ENCODE assay signal across 18 cellular contexts in genomic region chr1:156284762-156285161, GRCh38. TPM values are rescaled to one million over a fixed set of nuclear protein-coding genes. Genes with fewer than 3 reads are reported as not detected.
DNase-seq lines count a peak whose midpoint lies in the region; ATAC-seq, FAIRE-seq and TF ChIP-seq lines count a peak whose summit lies in the region.
"Had no signal": no experiment of that assay in that cellular context is flagged by ENCODE, and none has a peak within 500 bp of the region (broad histone marks: within the 10 kb centered on the region; RNA-seq: fewer than 3 reads in every experiment).

No MANE protein-coding gene starts in this region.

- dilution Hi-C loops in keratinocyte (cut with MboI; ENCODE audit: extremely low pct_ligation_motif_present, low sequenced_read_pairs) = no loop called here

- POLR2A ChIA-PET in HEK293T (lab: Yijun Ruan, JAX) = interaction anchor here (3.7 to 5.7 kb wide), 2 partner anchors 13 kb away, joined by 34 to 71 read pairs; partner anchors contain the start of genes GLMP and VHLL

- FAIRE-seq in keratinocyte (lab: Jason Lieb, UNC) = peak; percentile 44
- FAIRE-seq: GM12892 had no signal

- CTCF ChIA-PET in HEK293T (lab: Yijun Ruan, JAX) = no interaction called here

- no peaks in the 10 kb centered on the region for H3K9me1 ChIP-seq in keratinocyte (ENCODE audit: control insufficient read depth, extremely low read depth, insufficient read depth, low read length)

- DNase-seq in ELR (ENCODE audit: low read depth) = peak; percentile 40
- DNase-seq in keratinocyte (ENCODE audit: low read depth, low spot score) = no peak
- no peak for DNase-seq in stimulated activated naive CD8-positive, alpha-beta T cell treated with anti-CD3 and anti-CD28 coated beads, Interleukin-15, amount 100 ng/mL, for 72 hours
- DNase-seq in HEK293T (ENCODE audit: extremely low spot score) = no peak
- DNase-seq in pons (ENCODE audit: low spot score) = no peak
- DNase-seq in ureter (ENCODE audit: low spot score) = no peak
- DNase-seq: activated CD4-positive, alpha-beta T cell treated with anti-CD3 and anti-CD28 coated beads for 48 hours; body of pancreas; effector CD8-positive, alpha-beta T cell; foreskin melanocyte; midbrain; NCI-H1417 treated with DMSO at 0.1 percent for 48 hours; NCI-H446 had no signal

- H3K4me3 Mint-ChIP-seq in stimulated activated naive CD8-positive, alpha-beta T cell treated with anti-CD3 and anti-CD28 coated beads, Interleukin-15, amount 100 ng/mL, for 72 hours = peak overlapping the region in 1 of 2 donors; percentile 42

- no peaks in the 10 kb centered on the region for H3K9me3 ChIP-seq in keratinocyte (ENCODE audit: control insufficient read depth, low read depth, low read length)
- H3K9me3 ChIP-seq: body of pancreas had no signal

- H3K36me3 ChIP-seq in keratinocyte (ENCODE audit: control insufficient read depth in 2 of 2, extremely low read depth in 1 of 2, insufficient read depth in 2 of 2, low read length in 2 of 2) = peaks cover 4 to 7% of the 10 kb centered on the region in 2 experiments

- peak overlapping the region; percentile 99 for H3K4me2 ChIP-seq in keratinocyte (ENCODE audit: control insufficient read depth, extremely low read depth, insufficient read depth, low read depth, low read length)

- peaks cover 41% of the 10 kb centered on the region for H3K79me2 ChIP-seq in keratinocyte (ENCODE audit: control insufficient read depth, insufficient read depth, low read length)

- H3K9me3 Mint-ChIP-seq in stimulated activated naive CD8-positive, alpha-beta T cell treated with anti-CD3 and anti-CD28 coated beads, Interleukin-15, amount 100 ng/mL, for 72 hours = no peaks in the 10 kb centered on the region

- H4K20me1 ChIP-seq in keratinocyte (ENCODE audit: control insufficient read depth, extremely low read depth, insufficient read depth, low read length) = no peaks in the 10 kb centered on the region

- H3K9ac ChIP-seq in keratinocyte (ENCODE audit: control insufficient read depth, extremely low read depth, insufficient read depth, low read length) = peak overlapping the region; percentile 45

- no peak overlapping the region for H3K27ac Mint-ChIP-seq in stimulated activated naive CD8-positive, alpha-beta T cell treated with anti-CD3 and anti-CD28 coated beads, Interleukin-15, amount 100 ng/mL, for 72 hours

- no peaks in the 10 kb centered on the region for H3K27me3 ChIP-seq in keratinocyte (ENCODE audit: control insufficient read depth, extremely low read depth, insufficient read depth, low read length)
- H3K27me3 ChIP-seq: body of pancreas had no signal

- peak overlapping the region; percentile 85 for H3K27ac ChIP-seq in 22Rv1
- H3K27ac ChIP-seq in VCaP = peak overlapping the region; percentile 92
- H3K27ac ChIP-seq in keratinocyte (ENCODE audit: control insufficient read depth, insufficient read depth, low read length) = peak overlapping the region; percentile 50
- H3K27ac ChIP-seq: body of pancreas had no signal

- ATAC-seq in stimulated activated naive CD8-positive, alpha-beta T cell treated with anti-CD3 and anti-CD28 coated beads, Interleukin-15, amount 100 ng/mL, for 72 hours = no peak
- ATAC-seq: body of pancreas had no signal

- TF ChIP-seq CTCF in 22Rv1 (IDR thresholded peaks at IDR 0.05) (no peak), VCaP (conservative IDR thresholded peaks at IDR 0.05) (no peak), keratinocyte (optimal IDR thresholded peaks at IDR 0.05 in 1 of 3, IDR thresholded peaks at IDR 0.05 in 1 of 3, conservative IDR thresholded peaks at IDR 0.05 in 1 of 3; ENCODE audit: extremely low read depth in 1 of 3, insufficient read depth in 2 of 3, low read length in 3 of 3) (no peak)

- peaks cover 33% of the 10 kb centered on the region for H3K4me1 ChIP-seq in keratinocyte (ENCODE audit: control insufficient read depth, extremely low read depth, insufficient read depth, low read length)

- H3K27me3 Mint-ChIP-seq in stimulated activated naive CD8-positive, alpha-beta T cell treated with anti-CD3 and anti-CD28 coated beads, Interleukin-15, amount 100 ng/mL, for 72 hours = no peaks in the 10 kb centered on the region

- peaks cover 39% of the 10 kb centered on the region for H3K4me1 Mint-ChIP-seq in stimulated activated naive CD8-positive, alpha-beta T cell treated with anti-CD3 and anti-CD28 coated beads, Interleukin-15, amount 100 ng/mL, for 72 hours

- H3K4me3 ChIP-seq in keratinocyte (ENCODE audit: control insufficient read depth in 2 of 3, extremely low read depth in 1 of 3, insufficient read depth in 2 of 3, low read depth in 1 of 3, low read length in 3 of 3) = peak overlapping the region; percentile 42 to 89 (median 85)
- H3K4me3 ChIP-seq: body of pancreas had no signal

- H2AFZ ChIP-seq in keratinocyte (ENCODE audit: control insufficient read depth, low read length) = peak overlapping the region; percentile 55

TF ChIP-seq in HEK293T, 16 proteins besides CTCF, POLR2A, EP300 and RAD21:
- TF ChIP-seq PKNOX1 (IDR thresholded peaks at IDR 0.05) (no peak), FOXK2 (IDR thresholded peaks at IDR 0.05) (no peak), TARDBP (IDR thresholded peaks at IDR 0.05) (no peak), ARNT (IDR thresholded peaks at IDR 0.05) (no peak), BHLHE40 (IDR thresholded peaks at IDR 0.05; ENCODE audit: borderline replicate concordance) (no peak), CTBP1 (IDR thresholded peaks at IDR 0.05; ENCODE audit: borderline replicate concordance) (no peak), LEF1 (IDR thresholded peaks at IDR 0.05; ENCODE audit: borderline replicate concordance) (no peak), L3MBTL2 (conservative IDR thresholded peaks at IDR 0.05) (no peak), SP1 (IDR thresholded peaks at IDR 0.05) (no peak), HDGF (IDR thresholded peaks at IDR 0.05; ENCODE audit: borderline replicate concordance) (no peak), FOXA1 (IDR thresholded peaks at IDR 0.05) (no peak), SUZ12 (IDR thresholded peaks at IDR 0.05) (no peak), FOXM1 (IDR thresholded peaks at IDR 0.05; ENCODE audit: borderline replicate concordance) (no peak)

RNA-seq across cellular contexts. Expression of gene TMEM79, which starts 0.6 kb away (rescaled TPM):
- 9.6 to 31.8 TPM (median 14.2 TPM) in 3 replicates for polyA plus RNA-seq in keratinocyte
- 38.2 TPM for polyA plus RNA-seq in keratinocyte (2011; ENCODE audit: low read depth)
- 10.9 and 16.4 TPM in 2 replicates for polyA plus RNA-seq in keratinocyte (2011; cell fraction: cytosol; rRNA removed)
- 29.2 and 30.8 TPM in 2 replicates for polyA plus RNA-seq in keratinocyte (2011; cell fraction: nucleus; rRNA removed)
- 9.4 and 83.2 TPM in 2 replicates for polyA plus RNA-seq in keratinocyte (2012; ENCODE audit: low replicate concordance)
- polyA minus RNA-seq in keratinocyte = 9.3 to 25.7 TPM (median 14.0 TPM) in 3 replicates
- polyA minus RNA-seq in keratinocyte (2011; cell fraction: cytosol; rRNA and poly(A)+ RNA removed) = 12.1 TPM
- polyA minus RNA-seq in keratinocyte (2011; cell fraction: nucleus; rRNA and poly(A)+ RNA removed) = 17.9 and 22.1 TPM in 2 replicates
- total RNA-seq in ureter = 26.2 TPM

RNA-seq across cellular contexts. Expression of gene SMG5, which starts 2.1 kb away (rescaled TPM):
- polyA plus RNA-seq in keratinocyte = 22.4 to 28.2 TPM (median 27.8 TPM) in 3 replicates
- 39.6 TPM for polyA plus RNA-seq in keratinocyte (2011; ENCODE audit: low read depth)
- polyA plus RNA-seq in keratinocyte (2011; cell fraction: cytosol; rRNA removed) = 19.9 and 23.2 TPM in 2 replicates
- polyA plus RNA-seq in keratinocyte (2011; cell fraction: nucleus; rRNA removed) = 69.2 and 82.1 TPM in 2 replicates
- 38.2 and 45.5 TPM in 2 replicates for polyA plus RNA-seq in keratinocyte (2012; ENCODE audit: low replicate concordance)
- 29.0 to 62.0 TPM (median 29.1 TPM) in 3 replicates for polyA minus RNA-seq in keratinocyte
- 32.6 TPM for polyA minus RNA-seq in keratinocyte (2011; cell fraction: cytosol; rRNA and poly(A)+ RNA removed)
- 23.3 and 35.4 TPM in 2 replicates for polyA minus RNA-seq in keratinocyte (2011; cell fraction: nucleus; rRNA and poly(A)+ RNA removed)
- 77.5 TPM for total RNA-seq in ureter

RNA-seq across cellular contexts. Expression of gene GLMP, which starts 10.7 kb away (rescaled TPM):
- polyA plus RNA-seq in keratinocyte = 12.5 to 28.0 TPM (median 13.7 TPM) in 3 replicates
- polyA plus RNA-seq in keratinocyte (2011; ENCODE audit: low read depth) = 3.6 TPM
- polyA plus RNA-seq in keratinocyte (2011; cell fraction: cytosol; rRNA removed) = 9.9 and 17.0 TPM in 2 replicates
- polyA plus RNA-seq in keratinocyte (2011; cell fraction: nucleus; rRNA removed) = 32.8 and 39.1 TPM in 2 replicates
- polyA plus RNA-seq in keratinocyte (2012; ENCODE audit: low replicate concordance) = 25.5 and 28.1 TPM in 2 replicates
- polyA minus RNA-seq in keratinocyte = 10.4 to 24.7 TPM (median 23.7 TPM) in 3 replicates
- polyA minus RNA-seq in keratinocyte (2011; cell fraction: cytosol; rRNA and poly(A)+ RNA removed) = 14.2 TPM
- polyA minus RNA-seq in keratinocyte (2011; cell fraction: nucleus; rRNA and poly(A)+ RNA removed) = 17.6 and 18.5 TPM in 2 replicates
- total RNA-seq in ureter = 47.6 TPM

RNA-seq across cellular contexts. Expression of gene VHLL, which starts 14.3 kb away (rescaled TPM):
- 0.22 TPM in 1 of 3 replicates, not detected in the others for polyA plus RNA-seq in keratinocyte
- polyA plus RNA-seq in keratinocyte (2011; ENCODE audit: low read depth) = not detected
- not detected in 2 replicates for polyA plus RNA-seq in keratinocyte (2011; cell fraction: cytosol; rRNA removed)
- 0.51 and 0.72 TPM in 2 replicates for polyA plus RNA-seq in keratinocyte (2011; cell fraction: nucleus; rRNA removed)
- polyA plus RNA-seq in keratinocyte (2012; ENCODE audit: low replicate concordance) = 0.48 TPM in 1 of 2 replicates, not detected in the other
- polyA minus RNA-seq in keratinocyte = 0.43 TPM in 1 of 3 replicates, not detected in the others
- not detected for polyA minus RNA-seq in keratinocyte (2011; cell fraction: cytosol; rRNA and poly(A)+ RNA removed)
- not detected in 2 replicates for polyA minus RNA-seq in keratinocyte (2011; cell fraction: nucleus; rRNA and poly(A)+ RNA removed)
- not detected for total RNA-seq in ureter
- total RNA-seq: body of pancreas; posterior vena cava; T-helper 1 cell treated with Interleukin-12 subunit alpha and Interleukin-12 subunit beta and Interleukin-4 antibody, amounts not matched to agents 30 ng/mL and 1 ng/mL, for 36 hours had no signal

RNA-seq across cellular contexts. Expression of gene PAQR6, which starts 36.9 kb away (rescaled TPM):
- polyA plus RNA-seq in keratinocyte = 0.78 to 2.2 TPM (median 1.00 TPM) in 3 replicates
- polyA plus RNA-seq in keratinocyte (2011; ENCODE audit: low read depth) = 1.5 TPM
- polyA plus RNA-seq in keratinocyte (2011; cell fraction: cytosol; rRNA removed) = 0.11 and 0.17 TPM in 2 replicates
- polyA plus RNA-seq in keratinocyte (2011; cell fraction: nucleus; rRNA removed) = 9.0 and 13.1 TPM in 2 replicates
- polyA plus RNA-seq in keratinocyte (2012; ENCODE audit: low replicate concordance) = 1.2 and 12.1 TPM in 2 replicates
- 0.23 to 0.43 TPM (median 0.42 TPM) in 3 replicates for polyA minus RNA-seq in keratinocyte
- not detected for polyA minus RNA-seq in keratinocyte (2011; cell fraction: cytosol; rRNA and poly(A)+ RNA removed)
- 1.9 and 2.0 TPM in 2 replicates for polyA minus RNA-seq in keratinocyte (2011; cell fraction: nucleus; rRNA and poly(A)+ RNA removed)
- 4.4 TPM for total RNA-seq in ureter
